ENCODE assay signal across 10 cellular contexts in the genomic region with DNA sequence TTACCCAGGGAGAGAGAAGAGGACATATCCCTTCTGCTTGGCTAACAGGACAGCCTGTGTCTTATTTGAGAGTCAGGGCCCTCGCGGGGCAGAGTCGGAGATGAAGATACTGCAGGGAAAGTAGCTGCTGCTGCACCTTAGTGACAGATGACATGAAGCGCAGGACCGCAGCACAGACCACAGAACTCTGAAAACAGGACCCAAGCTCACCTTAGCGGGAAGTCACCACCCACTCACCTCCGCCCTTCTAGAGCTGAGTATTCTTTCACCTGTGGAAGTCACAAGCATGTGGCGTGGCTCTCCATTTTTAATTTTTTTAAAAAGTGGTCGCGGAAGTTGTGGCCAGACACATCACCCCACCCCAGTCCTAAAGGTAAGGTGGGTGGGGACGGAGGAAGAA.
DNase-seq lines count a peak whose midpoint lies in the region; ATAC-seq, FAIRE-seq and TF ChIP-seq lines count a peak whose summit lies in the region.
"Had no signal": no experiment of that assay in that cellular context is flagged by ENCODE, and none has a peak within 500 bp of the region (broad histone marks: within the 10 kb centered on the region; RNA-seq: fewer than 3 reads in every experiment).

No MANE protein-coding gene starts in this region.

- H4K20me1 ChIP-seq in HepG2 (ENCODE audit: insufficient read depth, low read length) = no peaks in the 10 kb centered on the region

- no peak overlapping the region for H2AFZ ChIP-seq in HepG2 (ENCODE audit: low read length)

- H3K9me3 ChIP-seq in HepG2 (ENCODE audit: low read length) = no peaks in the 10 kb centered on the region

- TF ChIP-seq EP300 in HepG2 (IDR thresholded peaks at IDR 0.05; ENCODE audit: low read depth in 2 of 2, low read length in 2 of 2) (no peak), HepG2 (CRISPR knock-in tag; IDR thresholded peaks at IDR 0.05; ENCODE audit: borderline replicate concordance) (no peak)

- H3K4me1 ChIP-seq in HepG2 (ENCODE audit: insufficient read depth, low read length) = peaks cover 83% of the 10 kb centered on the region

- FAIRE-seq in HepG2 (lab: Jason Lieb, UNC) = no peak

- H3K27ac Mint-ChIP-seq in activated CD4-positive, alpha-beta memory T cell treated with anti-CD3 and anti-CD28 coated beads for 36 hours = peak overlapping the region; percentile 98
- H3K27ac Mint-ChIP-seq in effector memory CD8-positive, alpha-beta T cell = peak overlapping the region; percentile 98 to 99
- peak overlapping the region; percentile 95 for H3K27ac Mint-ChIP-seq in stimulated activated effector memory CD8-positive, alpha-beta T cell treated with anti-CD3 and anti-CD28 coated beads, Interleukin-12 subunit alpha, Interleukin-12 subunit beta, amount 100 ng/mL, for 72 hours

- intact Hi-C loops in activated CD4-positive, alpha-beta memory T cell treated with anti-CD3 and anti-CD28 coated beads for 36 hours (cut with micrococcal nuclease) = loop anchor here (1.0 to 10.0 kb wide), 3 partner anchors 11 to 582 kb away; a partner anchor contains a TSS
- intact Hi-C loops in HepG2 (cut with micrococcal nuclease; ENCODE audit: unreplicated experiment) = no loop called here

- H3K36me3 Mint-ChIP-seq in activated CD4-positive, alpha-beta memory T cell treated with anti-CD3 and anti-CD28 coated beads for 36 hours = peaks cover 30% of the 10 kb centered on the region
- peaks cover 78% of the 10 kb centered on the region for H3K36me3 Mint-ChIP-seq in effector memory CD8-positive, alpha-beta T cell (ENCODE audit: insufficient read depth)
- H3K36me3 Mint-ChIP-seq in stimulated activated effector memory CD8-positive, alpha-beta T cell treated with anti-CD3 and anti-CD28 coated beads, Interleukin-12 subunit alpha, Interleukin-12 subunit beta, amount 100 ng/mL, for 72 hours = peaks cover 77% of the 10 kb centered on the region

- H3K4me3 ChIP-seq in HepG2 (replicated peaks in 1 of 3; ENCODE audit: insufficient read depth in 1 of 3, low read depth in 2 of 3, low read length in 3 of 3) = no peak overlapping the region

- in situ Hi-C loops in HepG2 (cut with HindIII; ENCODE audit: extremely low pct_ligation_motif_present, low pct_unique_long_range_greater_than_20kb) = no loop called here

- WGBS in HepG2 (ENCODE audit: low lambda C conversion rate) = 98% methylated on average over 11 of the region's 11 CpGs

- H3K9ac ChIP-seq in HepG2 (ENCODE audit: insufficient read depth, low read depth, low read length) = no peak overlapping the region

- no peak for TF ChIP-seq RAD21 in HepG2 (CRISPR knock-in tag; IDR thresholded peaks at IDR 0.05)

- POLR2A ChIA-PET in activated CD4-positive, alpha-beta memory T cell treated with anti-CD3 and anti-CD28 coated beads for 36 hours (lab: Charles Lee) = interaction anchor here (0.8 to 2.1 kb wide), 6 partner anchors 9 to 22 kb away, joined by 3 to 11 read pairs (median 4); no protein-coding TSS in a partner anchor
- POLR2A ChIA-PET in HepG2 (lab: Yijun Ruan, JAX) = no interaction called here

- H3K4me3 Mint-ChIP-seq in activated CD4-positive, alpha-beta memory T cell treated with anti-CD3 and anti-CD28 coated beads for 36 hours = peak overlapping the region; percentile 56
- peak overlapping the region; percentile 80 to 83 for H3K4me3 Mint-ChIP-seq in effector memory CD8-positive, alpha-beta T cell
- peak overlapping the region; percentile 70 for H3K4me3 Mint-ChIP-seq in stimulated activated effector memory CD8-positive, alpha-beta T cell treated with anti-CD3 and anti-CD28 coated beads, Interleukin-12 subunit alpha, Interleukin-12 subunit beta, amount 100 ng/mL, for 72 hours

- H3K9me3 Mint-ChIP-seq in activated CD4-positive, alpha-beta memory T cell treated with anti-CD3 and anti-CD28 coated beads for 36 hours = no peaks in the 10 kb centered on the region
- H3K9me3 Mint-ChIP-seq in effector memory CD8-positive, alpha-beta T cell = no peaks in the 10 kb centered on the region
- no peaks in the 10 kb centered on the region for H3K9me3 Mint-ChIP-seq in stimulated activated effector memory CD8-positive, alpha-beta T cell treated with anti-CD3 and anti-CD28 coated beads, Interleukin-12 subunit alpha, Interleukin-12 subunit beta, amount 100 ng/mL, for 72 hours

- TF ChIP-seq POLR2A in HepG2 (IDR thresholded peaks at IDR 0.05; ENCODE audit: insufficient read depth in 1 of 2, low read depth in 2 of 2, low read length in 2 of 2) = no peak

- H3K27ac ChIP-seq in HepG2 (ENCODE audit: extremely low read length, insufficient read depth, low read length) = no peak overlapping the region
- H3K27ac ChIP-seq: epithelial cell of prostate had no signal

- H3K79me2 ChIP-seq in HepG2 (ENCODE audit: insufficient read depth, low read length) = peaks cover 59% of the 10 kb centered on the region

- no peaks in the 10 kb centered on the region for H3K36me3 ChIP-seq in HepG2 (replicated peaks in 1 of 2; ENCODE audit: control insufficient read depth in 1 of 2, insufficient read depth in 2 of 2, low read length in 2 of 2)

- ATAC-seq in HG02852 (IDR thresholded peaks at IDR 0.05; ENCODE audit: unreplicated experiment) (peak; percentile 46), HepG2 (no peak)
- peak; percentile 69 for ATAC-seq in effector memory CD8-positive, alpha-beta T cell (replicated peaks)
- peak; percentile 76 for ATAC-seq in stimulated activated effector memory CD8-positive, alpha-beta T cell treated with anti-CD3 and anti-CD28 coated beads, Interleukin-12 subunit alpha, Interleukin-12 subunit beta, amount 100 ng/mL, for 72 hours

- no peak overlapping the region for H3K4me2 ChIP-seq in HepG2 (ENCODE audit: low read depth, low read length)

- BruUV-seq in HepG2 (replicated peaks; lab: Mats Ljungman, UMichigan) = no TSS peak

- CTCF ChIA-PET in activated CD4-positive, alpha-beta memory T cell treated with anti-CD3 and anti-CD28 coated beads for 36 hours (lab: Charles Lee) = interaction anchor here (1.0 to 1.5 kb wide), 4 partner anchors 14 to 40 kb away, joined by 4 to 10 read pairs (median 5); no protein-coding TSS in a partner anchor
- CTCF ChIA-PET in HepG2 (lab: Yijun Ruan, JAX; ENCODE audit: low intra/inter-chr PET ratio, low total read pairs) = no interaction called here

- H3K4me1 Mint-ChIP-seq in activated CD4-positive, alpha-beta memory T cell treated with anti-CD3 and anti-CD28 coated beads for 36 hours (ENCODE audit: low read depth) = peaks cover 84% of the 10 kb centered on the region
- peaks cover 70 to 88% of the 10 kb centered on the region in 2 donors for H3K4me1 Mint-ChIP-seq in effector memory CD8-positive, alpha-beta T cell (ENCODE audit: low read depth in 2 of 2)
- peaks cover 73% of the 10 kb centered on the region for H3K4me1 Mint-ChIP-seq in stimulated activated effector memory CD8-positive, alpha-beta T cell treated with anti-CD3 and anti-CD28 coated beads, Interleukin-12 subunit alpha, Interleukin-12 subunit beta, amount 100 ng/mL, for 72 hours

- H3K27me3 Mint-ChIP-seq in activated CD4-positive, alpha-beta memory T cell treated with anti-CD3 and anti-CD28 coated beads for 36 hours = no peaks in the 10 kb centered on the region
- no peaks in the 10 kb centered on the region for H3K27me3 Mint-ChIP-seq in effector memory CD8-positive, alpha-beta T cell

- peak; percentile 93 for DNase-seq in activated CD4-positive, alpha-beta memory T cell treated with anti-CD3 and anti-CD28 coated beads for 36 hours
- peak; percentile 69 to 72 (median 70) for DNase-seq in effector memory CD8-positive, alpha-beta T cell
- no peak for DNase-seq in stimulated activated effector memory CD8-positive, alpha-beta T cell treated with anti-CD3 and anti-CD28 coated beads, Interleukin-12 subunit alpha, Interleukin-12 subunit beta, amount 100 ng/mL, for 72 hours (ENCODE audit: low spot score in 2 of 2)
- DNase-seq in HepG2 (ENCODE audit: low spot score) (no peak), NCI-H345 treated with DMSO at 0.1 percent for 48 hours (lab: John Stamatoyannopoulos, UW; ENCODE audit: unreplicated experiment) (no peak), dedifferentiated amniotic fluid mesenchymal stem cell (ENCODE audit: extremely low spot score) (no peak), foreskin melanocyte (no peak)
- DNase-seq: mesendoderm had no signal

- no peaks in the 10 kb centered on the region for H3K27me3 ChIP-seq in HepG2 (ENCODE audit: control insufficient read depth in 1 of 2, insufficient read depth in 2 of 2, low read length in 2 of 2)

- no peak for TF ChIP-seq CTCF in HepG2 (CRISPR knock-in tag; IDR thresholded peaks at IDR 0.05)

TF ChIP-seq in HepG2, 621 proteins besides CTCF, POLR2A, EP300 and RAD21:
- TF ChIP-seq CREM (IDR thresholded peaks at IDR 0.05) (no peak), CREM (CRISPR knock-in tag; IDR thresholded peaks at IDR 0.05) (no peak), ZFP37 (CRISPR knock-in tag; IDR thresholded peaks at IDR 0.05; ENCODE audit: borderline replicate concordance) (no peak), GPN1 (CRISPR knock-in tag; IDR thresholded peaks at IDR 0.05; ENCODE audit: borderline replicate concordance) (no peak), ZKSCAN8 (CRISPR knock-in tag; IDR thresholded peaks at IDR 0.05; ENCODE audit: borderline replicate concordance) (no peak), ATM (IDR thresholded peaks at IDR 0.05; ENCODE audit: borderline replicate concordance) (no peak)
- TF ChIP-seq, protein P1, sequence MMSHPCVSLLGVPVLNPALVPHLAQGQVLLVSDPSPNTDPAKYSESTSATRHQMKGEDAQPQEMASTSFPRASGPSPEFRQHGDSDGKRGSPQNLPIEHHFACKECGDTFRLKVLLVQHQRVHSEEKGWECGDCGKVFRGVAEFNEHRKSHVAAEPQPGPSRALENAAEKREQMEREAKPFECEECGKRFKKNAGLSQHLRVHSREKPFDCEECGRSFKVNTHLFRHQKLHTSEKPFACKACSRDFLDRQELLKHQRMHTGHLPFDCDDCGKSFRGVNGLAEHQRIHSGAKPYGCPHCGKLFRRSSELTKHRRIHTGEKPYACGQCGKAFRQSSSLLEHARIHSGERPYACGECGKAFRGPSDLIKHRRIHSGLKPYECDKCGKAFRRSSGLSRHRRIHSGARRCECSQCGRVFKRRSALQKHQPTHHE (CRISPR knock-in tag; IDR thresholded peaks at IDR 0.05; ENCODE audit: borderline replicate concordance) = no peak

Comparison
In these comparisons a context has a peak if more than half of its experiments do, and no peak if none do; other contexts are left out.
1. DNase-seq: peak in activated CD4-positive, alpha-beta memory T cell treated with anti-CD3 and anti-CD28 coated beads for 36 hours (single experiment) and effector memory CD8-positive, alpha-beta T cell (3 of 3); none in stimulated activated effector memory CD8-positive, alpha-beta T cell treated with anti-CD3 and anti-CD28 coated beads, Interleukin-12 subunit alpha, Interleukin-12 subunit beta, amount 100 ng/mL, for 72 hours (0 of 2), HepG2 (single experiment), NCI-H345 treated with DMSO at 0.1 percent for 48 hours (single experiment), dedifferentiated amniotic fluid mesenchymal stem cell (single experiment) and foreskin melanocyte (single experiment).
2. Peak in every context shown above with its lines, with median percentiles within 50 percentile points of each other: H3K27ac Mint-ChIP-seq and H3K4me3 Mint-ChIP-seq.